Comparison of ENCODE assay signal across 1 cellular context in the genomic region with DNA sequence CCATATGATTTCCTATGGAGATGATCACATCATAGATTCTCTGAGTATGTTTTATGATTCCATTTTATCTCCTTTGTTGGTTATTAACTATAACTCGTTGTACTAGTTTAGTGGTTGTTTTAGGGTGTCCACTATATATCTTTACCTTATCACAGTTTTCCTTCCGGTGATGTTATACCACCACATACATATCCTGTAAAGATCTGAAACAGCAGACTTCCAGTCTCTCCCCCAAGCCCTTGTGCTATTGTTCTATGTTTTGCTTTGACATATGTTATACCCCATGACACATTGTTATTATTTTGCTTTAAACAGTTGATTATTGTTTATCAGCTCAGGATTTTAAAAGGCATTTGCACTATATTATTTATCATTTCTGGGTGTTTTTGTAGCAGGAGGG.
TF ChIP-seq lines count a peak whose summit lies in the region.

No MANE protein-coding gene starts in this region.

TF ChIP-seq in GM12878, 131 proteins besides CTCF, POLR2A, EP300 and RAD21 (continued from another document):
- TF ChIP-seq, protein P1, sequence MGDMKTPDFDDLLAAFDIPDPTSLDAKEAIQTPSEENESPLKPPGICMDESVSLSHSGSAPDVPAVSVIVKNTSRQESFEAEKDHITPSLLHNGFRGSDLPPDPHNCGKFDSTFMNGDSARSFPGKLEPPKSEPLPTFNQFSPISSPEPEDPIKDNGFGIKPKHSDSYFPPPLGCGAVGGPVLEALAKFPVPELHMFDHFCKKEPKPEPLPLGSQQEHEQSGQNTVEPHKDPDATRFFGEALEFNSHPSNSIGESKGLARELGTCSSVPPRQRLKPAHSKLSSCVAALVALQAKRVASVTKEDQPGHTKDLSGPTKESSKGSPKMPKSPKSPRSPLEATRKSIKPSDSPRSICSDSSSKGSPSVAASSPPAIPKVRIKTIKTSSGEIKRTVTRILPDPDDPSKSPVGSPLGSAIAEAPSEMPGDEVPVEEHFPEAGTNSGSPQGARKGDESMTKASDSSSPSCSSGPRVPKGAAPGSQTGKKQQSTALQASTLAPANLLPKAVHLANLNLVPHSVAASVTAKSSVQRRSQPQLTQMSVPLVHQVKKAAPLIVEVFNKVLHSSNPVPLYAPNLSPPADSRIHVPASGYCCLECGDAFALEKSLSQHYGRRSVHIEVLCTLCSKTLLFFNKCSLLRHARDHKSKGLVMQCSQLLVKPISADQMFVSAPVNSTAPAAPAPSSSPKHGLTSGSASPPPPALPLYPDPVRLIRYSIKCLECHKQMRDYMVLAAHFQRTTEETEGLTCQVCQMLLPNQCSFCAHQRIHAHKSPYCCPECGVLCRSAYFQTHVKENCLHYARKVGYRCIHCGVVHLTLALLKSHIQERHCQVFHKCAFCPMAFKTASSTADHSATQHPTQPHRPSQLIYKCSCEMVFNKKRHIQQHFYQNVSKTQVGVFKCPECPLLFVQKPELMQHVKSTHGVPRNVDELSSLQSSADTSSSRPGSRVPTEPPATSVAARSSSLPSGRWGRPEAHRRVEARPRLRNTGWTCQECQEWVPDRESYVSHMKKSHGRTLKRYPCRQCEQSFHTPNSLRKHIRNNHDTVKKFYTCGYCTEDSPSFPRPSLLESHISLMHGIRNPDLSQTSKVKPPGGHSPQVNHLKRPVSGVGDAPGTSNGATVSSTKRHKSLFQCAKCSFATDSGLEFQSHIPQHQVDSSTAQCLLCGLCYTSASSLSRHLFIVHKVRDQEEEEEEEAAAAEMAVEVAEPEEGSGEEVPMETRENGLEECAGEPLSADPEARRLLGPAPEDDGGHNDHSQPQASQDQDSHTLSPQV (IDR thresholded peaks at IDR 0.05) = no peak
- no peak for TF ChIP-seq ZBED1 (IDR thresholded peaks at IDR 0.05; ENCODE audit: borderline replicate concordance)
- TF ChIP-seq CEBPB (IDR thresholded peaks at IDR 0.05; ENCODE audit: borderline replicate concordance in 1 of 2, low read depth in 2 of 2, low read length in 2 of 2) = no peak
- no peak for TF ChIP-seq MTA3 (IDR thresholded peaks at IDR 0.05; ENCODE audit: borderline replicate concordance, low read length)
- TF ChIP-seq CBX3 (IDR thresholded peaks at IDR 0.05; ENCODE audit: borderline replicate concordance, low read depth) = no peak
- TF ChIP-seq RELA (IDR thresholded peaks at IDR 0.05; ENCODE audit: borderline replicate concordance, partially characterized antibody) = no peak
- no peak for TF ChIP-seq STAT3 (IDR thresholded peaks at IDR 0.05; ENCODE audit: low read depth, low read length)
- no peak for TF ChIP-seq ZNF622 (IDR thresholded peaks at IDR 0.05)
- TF ChIP-seq BHLHE40 (IDR thresholded peaks at IDR 0.05; ENCODE audit: borderline replicate concordance in 1 of 2, low read depth in 2 of 2, low read length in 1 of 2) = no peak
- no peak for TF ChIP-seq JUND (IDR thresholded peaks at IDR 0.05; ENCODE audit: low read depth, low read length)
- no peak for TF ChIP-seq NRF1 (conservative IDR thresholded peaks at IDR 0.05; ENCODE audit: low read depth, low read length)
TF ChIP-seq in GM12878: peak in this region for 0.
